ENCODE assay signal across 10 cellular contexts in the genomic region with DNA sequence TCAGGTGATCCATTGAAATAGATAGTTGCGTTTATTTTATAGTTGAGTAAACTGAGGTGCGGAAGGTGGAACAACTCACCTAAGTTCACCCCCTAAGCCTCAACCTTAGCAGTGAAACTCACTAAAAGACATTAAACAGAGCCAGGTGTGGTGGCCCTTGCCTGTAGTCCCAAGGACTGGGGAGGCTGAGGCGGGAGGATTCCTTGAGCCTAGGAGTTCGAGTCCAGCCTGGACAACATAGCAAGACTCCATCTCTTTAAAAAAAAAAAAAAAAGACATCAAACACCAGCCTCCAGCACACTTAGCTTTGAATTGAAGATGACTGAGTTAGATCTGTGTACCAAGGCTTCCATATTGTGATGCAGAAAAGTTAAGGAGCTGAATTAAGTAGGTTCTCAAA. TPM values are rescaled to one million over a fixed set of nuclear protein-coding genes. Genes with fewer than 3 reads are reported as not detected.
DNase-seq lines count a peak whose midpoint lies in the region; TF ChIP-seq lines count a peak whose summit lies in the region.
"Had no signal": no experiment of that assay in that cellular context is flagged by ENCODE, and none has a peak within 500 bp of the region (broad histone marks: within the 10 kb centered on the region; RNA-seq: fewer than 3 reads in every experiment).

No MANE protein-coding gene starts in this region.

- H3K36me3 ChIP-seq in ACC112 (ENCODE audit: insufficient read depth, low read length), result no peaks in the 10 kb centered on the region

- H3K79me2 ChIP-seq in ACC112 (ENCODE audit: control insufficient read depth, insufficient read depth, low read length, unreplicated experiment), result no peaks in the 10 kb centered on the region

- intact Hi-C loops in dorsolateral prefrontal cortex (cut with DNase I), result no loop called here

- H3K9me3 Mint-ChIP-seq in HFFc6 (no peaks in the 10 kb centered on the region), neural crest cell (no peaks in the 10 kb centered on the region)

- H3K27me3 ChIP-seq in ACC112 (ENCODE audit: insufficient read depth, low read length) (no peaks in the 10 kb centered on the region), dorsolateral prefrontal cortex (no peaks in the 10 kb centered on the region)

- peaks cover 36% of the 10 kb centered on the region for H3K4me1 Mint-ChIP-seq in HFFc6 (ENCODE audit: low read depth)
- peaks cover 48% of the 10 kb centered on the region for H3K4me1 Mint-ChIP-seq in neural crest cell

- H3K27ac ChIP-seq in ACC112 (ENCODE audit: low read depth, low read length) (no peak overlapping the region), dorsolateral prefrontal cortex (peak overlapping the region in 38 of 59 donors; percentile 3 to 89 (median 64))

- H3K27me3 Mint-ChIP-seq in HFFc6 (ENCODE audit: insufficient read depth) (peaks cover 3% of the 10 kb centered on the region), neural crest cell (ENCODE audit: low read depth) (no peaks in the 10 kb centered on the region)
- H3K27me3 Mint-ChIP-seq: activated CD4-positive, alpha-beta T cell treated with anti-CD3 and anti-CD28 coated beads for 36 hours had no signal

- peak overlapping the region; percentile 94 for H3K4me3 Mint-ChIP-seq in HFFc6
- H3K4me3 Mint-ChIP-seq in neural crest cell, result peak overlapping the region; percentile 91

- H3K27ac Mint-ChIP-seq in HFFc6 (peak overlapping the region; percentile 95; the same call in 1 of the 2 replicates), neural crest cell (ENCODE audit: unreplicated experiment) (no peak overlapping the region)

- H3K36me3 Mint-ChIP-seq in HFFc6 (ENCODE audit: low read depth) (no peaks in the 10 kb centered on the region), neural crest cell (ENCODE audit: low read depth) (no peaks in the 10 kb centered on the region)

- TF ChIP-seq CTCF in HFFc6 (IDR thresholded peaks at IDR 0.05) (no peak), dorsolateral prefrontal cortex (IDR thresholded peaks at IDR 0.05 in 54 of 56, conservative IDR thresholded peaks at IDR 0.05 in 2 of 56; ENCODE audit: low read depth in 1 of 56, partially characterized antibody in 56 of 56) (no peak), neural crest cell (conservative IDR thresholded peaks at IDR 0.05) (no peak)

- DNase-seq in HFFc6 (no peak), dorsolateral prefrontal cortex (no peak), neural crest cell (ENCODE audit: low read depth, low spot score) (no peak), RPMI8226 (no peak), middle frontal gyrus (ENCODE audit: extremely low spot score, low spot score) (no peak), islet precursor cell (no peak)
- DNase-seq in stimulated activated CD4-positive, alpha-beta T cell treated with anti-CD3 and anti-CD28 coated beads, Interleukin-12 subunit alpha, Interleukin-12 subunit beta, amount 100 ng/mL, for 4 hours, result no peak

- H2AFZ ChIP-seq in ACC112 (ENCODE audit: low read length, unreplicated experiment), result peak overlapping the region; percentile 89

- H3K4me3 ChIP-seq in ACC112 (ENCODE audit: low read depth, low read length) (peak overlapping the region; percentile 67), dorsolateral prefrontal cortex (peak overlapping the region in 49 of 59 donors; percentile 52 to 81 (median 72))

- H3K4me1 ChIP-seq in ACC112 (ENCODE audit: control insufficient read depth, insufficient read depth, low read length, unreplicated experiment), result peaks cover 26% of the 10 kb centered on the region

RNA-seq across cellular contexts. Expression of a gene that starts 0.8 kb away (rescaled TPM):
- 1 to 10 TPM; 5.4 to 7.1 (median 6.3) TPM for total RNA-seq in HFFc6 (2021; fragmentation: NEBNext Ultra II Directional; extraction: Animal tissue kit (Norgen Biotek cat#: 25700))
- 10 to 100 TPM in 101 of 120 experiments, 1 to 10 TPM in 19; 7.2 to 20.6 (median 12.3) TPM for total RNA-seq in dorsolateral prefrontal cortex
- total RNA-seq in neural crest cell, result 13.5 and 14.4 TPM in 2 replicates

RNA-seq across cellular contexts. Expression of a gene that starts 2.6 kb away (rescaled TPM):
- total RNA-seq in HFFc6 (2021; fragmentation: NEBNext Ultra II Directional; extraction: Animal tissue kit (Norgen Biotek cat#: 25700)), result not detected
- 10 to 100 TPM in 84 of 120 experiments, 1 to 10 TPM in 36; 3.0 to 22.3 (median 11.9) TPM for total RNA-seq in dorsolateral prefrontal cortex
- total RNA-seq in neural crest cell, result 0.86 and 2.9 TPM in 2 replicates
- total RNA-seq: lung microvascular endothelial cell had no signal

RNA-seq across cellular contexts. Expression of a gene that starts 35.9 kb away (rescaled TPM):
- total RNA-seq in HFFc6 (2021; fragmentation: NEBNext Ultra II Directional; extraction: Animal tissue kit (Norgen Biotek cat#: 25700)), result 10 to 100 TPM; 28.0 to 41.3 (median 31.3) TPM
- total RNA-seq in dorsolateral prefrontal cortex, result 100 to 1,000 TPM in 90 of 120 experiments, 10 to 100 TPM in 30; 54.7 to 211 (median 113) TPM
- total RNA-seq in neural crest cell, result 49.5 and 54.2 TPM in 2 replicates
